8 cellular contexts compared by ENCODE assay signal in genomic region chr10:31604141-31604540, GRCh38.
DNase-seq lines count a peak whose midpoint lies in the region; ATAC-seq and TF ChIP-seq lines count a peak whose summit lies in the region.

No MANE protein-coding gene starts in this region.

- ATAC-seq in lung (ENCODE audit: insufficient read depth, low FRiP score) (no peak), HG03095 (IDR thresholded peaks at IDR 0.05; ENCODE audit: unreplicated experiment) (no peak), GM21576 (IDR thresholded peaks at IDR 0.05; ENCODE audit: unreplicated experiment) (no peak)

- H3K36me3 ChIP-seq in ACC112 (ENCODE audit: insufficient read depth, low read length): no peaks in the 10 kb centered on the region
- no peaks in the 10 kb centered on the region for H3K36me3 ChIP-seq in HUES48 (ENCODE audit: control insufficient read depth, insufficient read depth, low read length)
- no peaks in the 10 kb centered on the region for H3K36me3 ChIP-seq in lung (ENCODE audit: control insufficient read depth in 2 of 2, insufficient read depth in 2 of 2, low read length in 2 of 2)

- no peak overlapping the region for H3K27ac ChIP-seq in ACC112 (ENCODE audit: low read depth, low read length)
- H3K27ac ChIP-seq in HUES48 (ENCODE audit: low read depth, low read length): no peak overlapping the region
- H3K27ac ChIP-seq in lung (ENCODE audit: low read depth in 1 of 2, low read length in 1 of 2): peak overlapping the region; percentile 14 to 75

- H3K9ac ChIP-seq in HUES48 (ENCODE audit: low read depth, low read length): no peak overlapping the region

- H3K4me3 ChIP-seq in ACC112 (ENCODE audit: low read depth, low read length) (peak overlapping the region; percentile 79), HUES48 (ENCODE audit: low read depth, low read length) (peak overlapping the region; percentile 74; the same call in 1 of the 2 replicates), lung (no peak overlapping the region)

- no peaks in the 10 kb centered on the region for H3K79me2 ChIP-seq in ACC112 (ENCODE audit: control insufficient read depth, insufficient read depth, low read length, unreplicated experiment)

- no peaks in the 10 kb centered on the region for H3K27me3 ChIP-seq in ACC112 (ENCODE audit: insufficient read depth, low read length)
- no peaks in the 10 kb centered on the region; the same call in 1 of the 2 replicates for H3K27me3 ChIP-seq in HUES48 (ENCODE audit: control insufficient read depth, insufficient read depth, low read length)
- H3K27me3 ChIP-seq in lung (ENCODE audit: control insufficient read depth, insufficient read depth): no peaks in the 10 kb centered on the region

- no peaks in the 10 kb centered on the region for H3K4me1 ChIP-seq in ACC112 (ENCODE audit: control insufficient read depth, insufficient read depth, low read length, unreplicated experiment)
- peaks cover 6% of the 10 kb centered on the region; the same call in 1 of the 2 replicates for H3K4me1 ChIP-seq in HUES48 (ENCODE audit: control insufficient read depth, insufficient read depth, low read length)
- H3K4me1 ChIP-seq in lung (ENCODE audit: control insufficient read depth in 2 of 2, insufficient read depth in 2 of 2, low read length in 2 of 2): peaks cover 0 to 4% of the 10 kb centered on the region in 2 donors

- no peak for TF ChIP-seq CTCF in lung (IDR thresholded peaks at IDR 0.05; ENCODE audit: control extremely low read depth, extremely low read depth)

- DNase-seq in amniotic epithelial cell (ENCODE audit: low read depth) (peak; percentile 35), lung (ENCODE audit: low spot score) (no peak), NCI-H1694 (lab: John Stamatoyannopoulos, UW) (no peak)
- DNase-seq in effector CD4-positive, alpha-beta T cell: no peak

- peak overlapping the region; percentile 15 for H2AFZ ChIP-seq in ACC112 (ENCODE audit: low read length, unreplicated experiment)

- WGBS in lung, 2 donors: 75 to 87% methylated on average over 11 of the region's 11 CpGs

- H3K9me3 ChIP-seq in HUES48 (ENCODE audit: control insufficient read depth, insufficient read depth, low read length) (no peaks in the 10 kb centered on the region), lung (ENCODE audit: control insufficient read depth in 2 of 2, insufficient read depth in 1 of 2, low read length in 1 of 2) (no peaks in the 10 kb centered on the region)

Comparison
In these comparisons a context has a peak if more than half of its experiments do, and no peak if none do; other contexts are left out.
1. H3K27ac ChIP-seq: peak in lung (2 of 2); none in ACC112 (single experiment) and HUES48 (single experiment).